1 cellular context compared by ENCODE assay signal in genomic region chrX:149283853-149284252, GRCh38.
TF ChIP-seq lines count a peak whose summit lies in the region.

No MANE protein-coding gene starts in this region.

TF ChIP-seq in H1, 55 proteins besides CTCF, POLR2A, EP300 and RAD21:
- TF ChIP-seq SIX5 (IDR thresholded peaks at IDR 0.05; ENCODE audit: low read depth, low read length) (no peak), CBX5 (IDR thresholded peaks at IDR 0.05; ENCODE audit: low read depth, low read length) (no peak), MAFK (IDR thresholded peaks at IDR 0.05; ENCODE audit: low read depth, low read length) (peak; percentile 35; the same call in 1 of the 2 replicates)
TF ChIP-seq in H1: peak in this region for 1.
